Comparison of ENCODE assay signal across 1 cellular context in the genomic region with DNA sequence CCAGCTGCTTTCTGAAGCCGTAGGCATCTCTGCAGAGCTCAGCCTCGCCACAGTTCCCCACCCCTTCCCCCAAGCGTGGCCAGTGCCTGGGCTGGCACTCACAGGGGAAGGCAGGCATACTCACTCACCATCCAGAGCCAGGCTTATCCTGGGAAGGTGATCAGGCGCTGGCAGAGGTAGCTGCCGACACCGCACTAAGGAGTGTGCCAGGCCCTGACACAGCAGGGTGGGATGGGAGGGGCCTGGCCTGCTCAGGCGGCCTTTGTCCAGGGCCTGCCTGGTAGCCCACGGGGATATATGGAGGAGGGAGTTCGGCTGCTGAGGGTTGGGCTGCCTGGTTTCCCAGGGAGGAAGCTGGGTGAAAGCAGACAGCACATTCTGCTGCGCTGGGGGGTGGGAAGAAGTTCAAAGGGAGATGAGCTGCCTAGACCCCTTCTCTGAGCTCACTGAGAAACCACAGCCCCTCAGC.
TF ChIP-seq lines count a peak whose summit lies in the region.

No MANE protein-coding gene starts in this region.

TF ChIP-seq in H1, 55 proteins besides CTCF, POLR2A, EP300 and RAD21:
- TF ChIP-seq SRF (IDR thresholded peaks at IDR 0.05; ENCODE audit: low read depth, low read length) (no peak), FOSL1 (IDR thresholded peaks at IDR 0.05; ENCODE audit: insufficient read depth, low read depth, low read length) (no peak), SP1 (IDR thresholded peaks at IDR 0.05; ENCODE audit: low read depth, low read length) (no peak), SIRT6 (IDR thresholded peaks at IDR 0.05; ENCODE audit: low read length) (no peak), JUND (IDR thresholded peaks at IDR 0.05; ENCODE audit: low read length) (no peak), POU5F1 (IDR thresholded peaks at IDR 0.05; ENCODE audit: low read depth, low read length) (no peak), CBX5 (IDR thresholded peaks at IDR 0.05; ENCODE audit: low read depth, low read length) (no peak), BCL11A (IDR thresholded peaks at IDR 0.05; ENCODE audit: low read depth in 2 of 2, low read length in 2 of 2) (no peak), HDAC6 (IDR thresholded peaks at IDR 0.05; ENCODE audit: low read depth, low read length) (no peak), BACH1 (IDR thresholded peaks at IDR 0.05; ENCODE audit: low read length) (no peak), SP4 (IDR thresholded peaks at IDR 0.05; ENCODE audit: low read length) (no peak), SUZ12 (IDR thresholded peaks at IDR 0.05; ENCODE audit: low read length) (no peak), TCF12 (IDR thresholded peaks at IDR 0.05; ENCODE audit: low read depth, low read length) (no peak)
- TF ChIP-seq, protein P1, sequence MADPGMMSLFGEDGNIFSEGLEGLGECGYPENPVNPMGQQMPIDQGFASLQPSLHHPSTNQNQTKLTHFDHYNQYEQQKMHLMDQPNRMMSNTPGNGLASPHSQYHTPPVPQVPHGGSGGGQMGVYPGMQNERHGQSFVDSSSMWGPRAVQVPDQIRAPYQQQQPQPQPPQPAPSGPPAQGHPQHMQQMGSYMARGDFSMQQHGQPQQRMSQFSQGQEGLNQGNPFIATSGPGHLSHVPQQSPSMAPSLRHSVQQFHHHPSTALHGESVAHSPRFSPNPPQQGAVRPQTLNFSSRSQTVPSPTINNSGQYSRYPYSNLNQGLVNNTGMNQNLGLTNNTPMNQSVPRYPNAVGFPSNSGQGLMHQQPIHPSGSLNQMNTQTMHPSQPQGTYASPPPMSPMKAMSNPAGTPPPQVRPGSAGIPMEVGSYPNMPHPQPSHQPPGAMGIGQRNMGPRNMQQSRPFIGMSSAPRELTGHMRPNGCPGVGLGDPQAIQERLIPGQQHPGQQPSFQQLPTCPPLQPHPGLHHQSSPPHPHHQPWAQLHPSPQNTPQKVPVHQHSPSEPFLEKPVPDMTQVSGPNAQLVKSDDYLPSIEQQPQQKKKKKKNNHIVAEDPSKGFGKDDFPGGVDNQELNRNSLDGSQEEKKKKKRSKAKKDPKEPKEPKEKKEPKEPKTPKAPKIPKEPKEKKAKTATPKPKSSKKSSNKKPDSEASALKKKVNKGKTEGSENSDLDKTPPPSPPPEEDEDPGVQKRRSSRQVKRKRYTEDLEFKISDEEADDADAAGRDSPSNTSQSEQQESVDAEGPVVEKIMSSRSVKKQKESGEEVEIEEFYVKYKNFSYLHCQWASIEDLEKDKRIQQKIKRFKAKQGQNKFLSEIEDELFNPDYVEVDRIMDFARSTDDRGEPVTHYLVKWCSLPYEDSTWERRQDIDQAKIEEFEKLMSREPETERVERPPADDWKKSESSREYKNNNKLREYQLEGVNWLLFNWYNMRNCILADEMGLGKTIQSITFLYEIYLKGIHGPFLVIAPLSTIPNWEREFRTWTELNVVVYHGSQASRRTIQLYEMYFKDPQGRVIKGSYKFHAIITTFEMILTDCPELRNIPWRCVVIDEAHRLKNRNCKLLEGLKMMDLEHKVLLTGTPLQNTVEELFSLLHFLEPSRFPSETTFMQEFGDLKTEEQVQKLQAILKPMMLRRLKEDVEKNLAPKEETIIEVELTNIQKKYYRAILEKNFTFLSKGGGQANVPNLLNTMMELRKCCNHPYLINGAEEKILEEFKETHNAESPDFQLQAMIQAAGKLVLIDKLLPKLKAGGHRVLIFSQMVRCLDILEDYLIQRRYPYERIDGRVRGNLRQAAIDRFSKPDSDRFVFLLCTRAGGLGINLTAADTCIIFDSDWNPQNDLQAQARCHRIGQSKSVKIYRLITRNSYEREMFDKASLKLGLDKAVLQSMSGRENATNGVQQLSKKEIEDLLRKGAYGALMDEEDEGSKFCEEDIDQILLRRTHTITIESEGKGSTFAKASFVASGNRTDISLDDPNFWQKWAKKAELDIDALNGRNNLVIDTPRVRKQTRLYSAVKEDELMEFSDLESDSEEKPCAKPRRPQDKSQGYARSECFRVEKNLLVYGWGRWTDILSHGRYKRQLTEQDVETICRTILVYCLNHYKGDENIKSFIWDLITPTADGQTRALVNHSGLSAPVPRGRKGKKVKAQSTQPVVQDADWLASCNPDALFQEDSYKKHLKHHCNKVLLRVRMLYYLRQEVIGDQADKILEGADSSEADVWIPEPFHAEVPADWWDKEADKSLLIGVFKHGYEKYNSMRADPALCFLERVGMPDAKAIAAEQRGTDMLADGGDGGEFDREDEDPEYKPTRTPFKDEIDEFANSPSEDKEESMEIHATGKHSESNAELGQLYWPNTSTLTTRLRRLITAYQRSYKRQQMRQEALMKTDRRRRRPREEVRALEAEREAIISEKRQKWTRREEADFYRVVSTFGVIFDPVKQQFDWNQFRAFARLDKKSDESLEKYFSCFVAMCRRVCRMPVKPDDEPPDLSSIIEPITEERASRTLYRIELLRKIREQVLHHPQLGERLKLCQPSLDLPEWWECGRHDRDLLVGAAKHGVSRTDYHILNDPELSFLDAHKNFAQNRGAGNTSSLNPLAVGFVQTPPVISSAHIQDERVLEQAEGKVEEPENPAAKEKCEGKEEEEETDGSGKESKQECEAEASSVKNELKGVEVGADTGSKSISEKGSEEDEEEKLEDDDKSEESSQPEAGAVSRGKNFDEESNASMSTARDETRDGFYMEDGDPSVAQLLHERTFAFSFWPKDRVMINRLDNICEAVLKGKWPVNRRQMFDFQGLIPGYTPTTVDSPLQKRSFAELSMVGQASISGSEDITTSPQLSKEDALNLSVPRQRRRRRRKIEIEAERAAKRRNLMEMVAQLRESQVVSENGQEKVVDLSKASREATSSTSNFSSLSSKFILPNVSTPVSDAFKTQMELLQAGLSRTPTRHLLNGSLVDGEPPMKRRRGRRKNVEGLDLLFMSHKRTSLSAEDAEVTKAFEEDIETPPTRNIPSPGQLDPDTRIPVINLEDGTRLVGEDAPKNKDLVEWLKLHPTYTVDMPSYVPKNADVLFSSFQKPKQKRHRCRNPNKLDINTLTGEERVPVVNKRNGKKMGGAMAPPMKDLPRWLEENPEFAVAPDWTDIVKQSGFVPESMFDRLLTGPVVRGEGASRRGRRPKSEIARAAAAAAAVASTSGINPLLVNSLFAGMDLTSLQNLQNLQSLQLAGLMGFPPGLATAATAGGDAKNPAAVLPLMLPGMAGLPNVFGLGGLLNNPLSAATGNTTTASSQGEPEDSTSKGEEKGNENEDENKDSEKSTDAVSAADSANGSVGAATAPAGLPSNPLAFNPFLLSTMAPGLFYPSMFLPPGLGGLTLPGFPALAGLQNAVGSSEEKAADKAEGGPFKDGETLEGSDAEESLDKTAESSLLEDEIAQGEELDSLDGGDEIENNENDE (IDR thresholded peaks at IDR 0.05; ENCODE audit: insufficient replicate concordance, low read length) = no peak
- TF ChIP-seq, protein P2, sequence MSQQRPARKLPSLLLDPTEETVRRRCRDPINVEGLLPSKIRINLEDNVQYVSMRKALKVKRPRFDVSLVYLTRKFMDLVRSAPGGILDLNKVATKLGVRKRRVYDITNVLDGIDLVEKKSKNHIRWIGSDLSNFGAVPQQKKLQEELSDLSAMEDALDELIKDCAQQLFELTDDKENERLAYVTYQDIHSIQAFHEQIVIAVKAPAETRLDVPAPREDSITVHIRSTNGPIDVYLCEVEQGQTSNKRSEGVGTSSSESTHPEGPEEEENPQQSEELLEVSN (IDR thresholded peaks at IDR 0.05) = no peak
- TF ChIP-seq, protein P3, sequence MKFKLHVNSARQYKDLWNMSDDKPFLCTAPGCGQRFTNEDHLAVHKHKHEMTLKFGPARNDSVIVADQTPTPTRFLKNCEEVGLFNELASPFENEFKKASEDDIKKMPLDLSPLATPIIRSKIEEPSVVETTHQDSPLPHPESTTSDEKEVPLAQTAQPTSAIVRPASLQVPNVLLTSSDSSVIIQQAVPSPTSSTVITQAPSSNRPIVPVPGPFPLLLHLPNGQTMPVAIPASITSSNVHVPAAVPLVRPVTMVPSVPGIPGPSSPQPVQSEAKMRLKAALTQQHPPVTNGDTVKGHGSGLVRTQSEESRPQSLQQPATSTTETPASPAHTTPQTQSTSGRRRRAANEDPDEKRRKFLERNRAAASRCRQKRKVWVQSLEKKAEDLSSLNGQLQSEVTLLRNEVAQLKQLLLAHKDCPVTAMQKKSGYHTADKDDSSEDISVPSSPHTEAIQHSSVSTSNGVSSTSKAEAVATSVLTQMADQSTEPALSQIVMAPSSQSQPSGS (IDR thresholded peaks at IDR 0.05; ENCODE audit: low read length) = no peak
- TF ChIP-seq, protein P4, sequence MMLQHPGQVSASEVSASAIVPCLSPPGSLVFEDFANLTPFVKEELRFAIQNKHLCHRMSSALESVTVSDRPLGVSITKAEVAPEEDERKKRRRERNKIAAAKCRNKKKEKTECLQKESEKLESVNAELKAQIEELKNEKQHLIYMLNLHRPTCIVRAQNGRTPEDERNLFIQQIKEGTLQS (IDR thresholded peaks at IDR 0.05; ENCODE audit: insufficient read depth, low read depth, low read length) = no peak
